ENCODE assay signal across 1 cellular context in genomic region chr11:125090816-125091215, GRCh38.
TF ChIP-seq lines count a peak whose summit lies in the region.

No MANE protein-coding gene starts in this region.

TF ChIP-seq in GM12878, 131 proteins besides CTCF, POLR2A, EP300 and RAD21:
- TF ChIP-seq NR2C2 (IDR thresholded peaks at IDR 0.05; ENCODE audit: borderline replicate concordance, control insufficient read depth, insufficient read length, low read depth) (no peak), ZBTB33 (IDR thresholded peaks at IDR 0.05) (no peak), HDGF (IDR thresholded peaks at IDR 0.05) (no peak), IKZF1 (conservative IDR thresholded peaks at IDR 0.05) (no peak), BACH1 (IDR thresholded peaks at IDR 0.05; ENCODE audit: borderline replicate concordance) (no peak), CBX3 (IDR thresholded peaks at IDR 0.05; ENCODE audit: borderline replicate concordance, low read depth) (no peak)
